11 cellular contexts compared by ENCODE assay signal in the genomic region with DNA sequence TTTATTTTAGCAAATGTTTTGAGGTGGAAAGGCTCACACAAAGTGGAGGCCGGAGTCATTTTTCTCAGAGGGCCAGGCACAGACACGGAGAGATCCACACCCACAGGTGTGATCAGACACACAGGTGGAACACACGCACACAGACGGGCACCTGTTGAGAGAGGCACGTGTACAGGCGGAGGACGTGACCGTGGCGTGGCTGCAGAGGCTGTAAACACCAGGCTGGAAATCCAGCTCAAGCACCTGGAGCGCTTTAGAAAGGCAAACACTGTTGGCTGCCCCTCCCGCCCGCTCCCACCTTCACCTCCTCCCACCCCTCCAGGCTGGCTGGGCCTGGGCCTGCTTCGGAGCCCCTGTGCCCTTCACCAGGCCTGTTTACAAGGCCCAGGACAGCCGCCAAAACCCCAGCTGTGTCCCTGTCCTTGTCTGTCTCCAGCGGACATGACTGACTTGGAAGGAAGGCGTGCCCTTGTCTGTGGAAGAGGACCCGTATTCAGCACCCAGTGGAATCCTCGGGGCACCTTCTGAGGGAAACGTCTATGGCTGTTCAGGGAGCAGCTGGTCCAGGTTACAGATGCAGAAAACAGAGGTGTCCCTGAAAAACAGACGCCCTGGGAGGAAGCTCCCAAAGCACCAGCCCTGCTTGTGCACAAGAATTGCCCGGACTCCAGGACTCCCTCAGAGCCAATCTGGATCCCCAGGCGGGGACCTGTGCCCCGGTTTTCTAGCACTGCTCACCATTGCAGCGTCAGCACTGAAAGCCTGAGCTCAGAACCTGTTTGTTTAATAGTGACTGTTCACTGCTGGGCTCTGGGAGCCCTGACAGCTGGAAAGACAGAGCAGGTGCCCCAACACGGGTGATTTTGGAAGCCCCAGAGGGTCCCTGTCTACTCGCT.
DNase-seq lines count a peak whose midpoint lies in the region; ATAC-seq and TF ChIP-seq lines count a peak whose summit lies in the region.
"Had no signal": no experiment of that assay in that cellular context is flagged by ENCODE, and none has a peak within 500 bp of the region (broad histone marks: within the 10 kb centered on the region; RNA-seq: fewer than 3 reads in every experiment).

No MANE protein-coding gene starts in this region.

- no peak for TF ChIP-seq RAD21 in SK-N-SH (IDR thresholded peaks at IDR 0.05; ENCODE audit: low read length)

- POLR2A ChIA-PET in SK-N-SH (lab: Yijun Ruan, JAX) = interaction anchor here (0.7 to 1.3 kb wide), 2 partner anchors 20 to 669 kb away, joined by 3 read pairs; partner anchors contain the start of gene THADA
- POLR2A ChIA-PET in activated CD8-positive, alpha-beta T cell treated with anti-CD3 and anti-CD28 coated beads for 36 hours (lab: Charles Lee) = no interaction called here

- H3K27ac ChIP-seq in SK-N-SH (ENCODE audit: low read depth in 2 of 2, low read length in 1 of 2) (peak overlapping the region in 1 of 2 experiments; percentile 93; a peak in 2 of 4 replicates), duodenal mucosa (ENCODE audit: low read depth, low read length) (peak overlapping the region; percentile 84), urinary bladder (ENCODE audit: low read depth) (peak overlapping the region; percentile 53)

- H3K9me3 ChIP-seq in SK-N-SH (no peaks in the 10 kb centered on the region), duodenal mucosa (ENCODE audit: control insufficient read depth in 1 of 2, low read length in 2 of 2) (no peaks in the 10 kb centered on the region)

- intact Hi-C loops in activated CD8-positive, alpha-beta T cell treated with anti-CD3 and anti-CD28 coated beads for 36 hours (cut with micrococcal nuclease) = no loop called here

- no peaks in the 10 kb centered on the region for H3K36me3 Mint-ChIP-seq in activated CD8-positive, alpha-beta T cell treated with anti-CD3 and anti-CD28 coated beads for 36 hours (ENCODE audit: low read depth)
- H3K36me3 Mint-ChIP-seq in activated T-helper 17 cell treated with anti-CD3 and anti-CD28 coated beads, Interleukin-2, amount 50 U/mL, for 72 hours (ENCODE audit: low read depth) = no peaks in the 10 kb centered on the region
- H3K36me3 Mint-ChIP-seq: activated CD8-positive, alpha-beta memory T cell treated with anti-CD3 and anti-CD28 coated beads, Interleukin-2, amount 10 ng/mL, durations not matched to agents 7 days and 5 days had no signal

- no peak overlapping the region for H3K4me3 Mint-ChIP-seq in activated CD8-positive, alpha-beta T cell treated with anti-CD3 and anti-CD28 coated beads for 36 hours
- H3K4me3 Mint-ChIP-seq in activated T-helper 17 cell treated with anti-CD3 and anti-CD28 coated beads, Interleukin-2, amount 50 U/mL, for 72 hours = no peak overlapping the region
- H3K4me3 Mint-ChIP-seq: activated CD8-positive, alpha-beta memory T cell treated with anti-CD3 and anti-CD28 coated beads, Interleukin-2, amount 10 ng/mL, durations not matched to agents 7 days and 5 days had no signal

- H3K9me3 Mint-ChIP-seq in activated CD8-positive, alpha-beta T cell treated with anti-CD3 and anti-CD28 coated beads for 36 hours = no peaks in the 10 kb centered on the region
- no peaks in the 10 kb centered on the region for H3K9me3 Mint-ChIP-seq in activated T-helper 17 cell treated with anti-CD3 and anti-CD28 coated beads, Interleukin-2, amount 50 U/mL, for 72 hours

- H3F3A ChIP-seq in SK-N-SH (replicated peaks; ENCODE audit: insufficient read depth) = peaks cover 11% of the 10 kb centered on the region

- peak overlapping the region; percentile 57; the same call in 1 of the 2 replicates for H2AFZ ChIP-seq in SK-N-SH (ENCODE audit: low read depth)

- no peak overlapping the region for H3K4me2 ChIP-seq in SK-N-SH

- TF ChIP-seq EP300 in SK-N-SH (IDR thresholded peaks at IDR 0.05; ENCODE audit: borderline replicate concordance in 1 of 2, low read depth in 1 of 2, low read length in 1 of 2) = no peak

- no peaks in the 10 kb centered on the region for H3K79me2 ChIP-seq in SK-N-SH (ENCODE audit: insufficient read depth)

- DNase-seq in SK-N-SH (no peak), myocyte (ENCODE audit: low read depth) (peak; percentile 28)
- no peak for DNase-seq in activated CD8-positive, alpha-beta T cell treated with anti-CD3 and anti-CD28 coated beads for 36 hours
- DNase-seq: activated CD8-positive, alpha-beta memory T cell treated with anti-CD3 and anti-CD28 coated beads, Interleukin-2, amount 10 ng/mL, durations not matched to agents 7 days and 5 days; kidney glomerular epithelial cell had no signal

- no peaks in the 10 kb centered on the region for H3K9me2 ChIP-seq in SK-N-SH

- no peak overlapping the region; the same call in 1 of the 2 replicates for H3K9ac ChIP-seq in SK-N-SH
- peak overlapping the region; percentile 50 to 58 for H3K9ac ChIP-seq in duodenal mucosa (ENCODE audit: low read depth in 1 of 2, low read length in 2 of 2)

- H3K27ac Mint-ChIP-seq in activated CD8-positive, alpha-beta T cell treated with anti-CD3 and anti-CD28 coated beads for 36 hours = no peak overlapping the region
- H3K27ac Mint-ChIP-seq in activated T-helper 17 cell treated with anti-CD3 and anti-CD28 coated beads, Interleukin-2, amount 50 U/mL, for 72 hours = no peak overlapping the region
- H3K27ac Mint-ChIP-seq: activated CD8-positive, alpha-beta memory T cell treated with anti-CD3 and anti-CD28 coated beads, Interleukin-2, amount 10 ng/mL, durations not matched to agents 7 days and 5 days had no signal

- 95% methylated on average over 26 of the region's 26 CpGs for WGBS in SK-N-SH (ENCODE audit: low lambda C conversion rate)
- WGBS in urinary bladder = 63% methylated on average over 26 of the region's 26 CpGs

- H4K20me1 ChIP-seq in SK-N-SH (ENCODE audit: insufficient read depth) = no peaks in the 10 kb centered on the region

- peaks cover 43 to 77% of the 10 kb centered on the region in 2 experiments for H3K4me1 ChIP-seq in SK-N-SH (ENCODE audit: control insufficient read depth in 1 of 2, insufficient read depth in 2 of 2, low read depth in 1 of 2, low read length in 1 of 2)
- peaks cover 80 to 90% of the 10 kb centered on the region in 2 donors for H3K4me1 ChIP-seq in duodenal mucosa (ENCODE audit: control insufficient read depth in 1 of 2, insufficient read depth in 2 of 2, low read length in 2 of 2)
- peaks cover 2% of the 10 kb centered on the region for H3K4me1 ChIP-seq in urinary bladder (ENCODE audit: insufficient read depth)

- ATAC-seq in SK-N-SH treated with all-trans-retinoic acid at 6 μM for 48 hours (no peak), HG03354 (IDR thresholded peaks at IDR 0.05; ENCODE audit: poor library complexity, severe bottlenecking, unreplicated experiment) (no peak)
- ATAC-seq in activated CD8-positive, alpha-beta T cell treated with anti-CD3 and anti-CD28 coated beads for 36 hours = no peak
- no peak for ATAC-seq in activated T-helper 17 cell treated with anti-CD3 and anti-CD28 coated beads, Interleukin-2, amount 50 U/mL, for 72 hours (replicated peaks)
- ATAC-seq: activated CD8-positive, alpha-beta memory T cell treated with anti-CD3 and anti-CD28 coated beads, Interleukin-2, amount 10 ng/mL, durations not matched to agents 7 days and 5 days; HCT116 had no signal

- CTCF ChIA-PET in SK-N-SH (lab: Yijun Ruan, JAX) = interaction anchor here (0.7 to 10.1 kb wide), 12 partner anchors 8 to 650 kb away, joined by 3 to 96 read pairs (median 4); no protein-coding TSS in a partner anchor
- CTCF ChIA-PET in activated CD8-positive, alpha-beta T cell treated with anti-CD3 and anti-CD28 coated beads for 36 hours (lab: Charles Lee) = interaction anchor here (0.9 to 1.7 kb wide), 3 partner anchors 20 to 67 kb away, joined by 3 to 8 read pairs (median 3); no protein-coding TSS in a partner anchor

- H3K27me3 ChIP-seq in SK-N-SH (ENCODE audit: insufficient read depth) = no peaks in the 10 kb centered on the region
- no peaks in the 10 kb centered on the region for H3K27me3 ChIP-seq in duodenal mucosa (ENCODE audit: control insufficient read depth in 1 of 2, insufficient read depth in 2 of 2, low read length in 2 of 2)

- no peaks in the 10 kb centered on the region for H3K36me3 ChIP-seq in SK-N-SH (replicated peaks in 1 of 2; ENCODE audit: control insufficient read depth in 1 of 2, insufficient read depth in 2 of 2, low read length in 1 of 2)
- no peaks in the 10 kb centered on the region for H3K36me3 ChIP-seq in duodenal mucosa (ENCODE audit: control insufficient read depth in 1 of 2, insufficient read depth in 2 of 2, low read length in 2 of 2)
- no peaks in the 10 kb centered on the region for H3K36me3 ChIP-seq in urinary bladder (ENCODE audit: insufficient read depth)

- TF ChIP-seq CTCF in SK-N-SH (IDR thresholded peaks at IDR 0.05) = no peak
- no peak for TF ChIP-seq CTCF in activated CD8-positive, alpha-beta T cell treated with anti-CD3 and anti-CD28 coated beads for 36 hours (IDR thresholded peaks at IDR 0.05)

- H3K4me3 ChIP-seq in SK-N-SH (ENCODE audit: low read depth in 2 of 2, low read length in 1 of 2) (no peak overlapping the region), duodenal mucosa (ENCODE audit: low read depth in 1 of 2, low read length in 2 of 2) (no peak overlapping the region), urinary bladder (ENCODE audit: low read depth, low read length) (no peak overlapping the region)

- no peaks in the 10 kb centered on the region for H3K27me3 Mint-ChIP-seq in activated CD8-positive, alpha-beta T cell treated with anti-CD3 and anti-CD28 coated beads for 36 hours
- H3K27me3 Mint-ChIP-seq in activated T-helper 17 cell treated with anti-CD3 and anti-CD28 coated beads, Interleukin-2, amount 50 U/mL, for 72 hours = no peaks in the 10 kb centered on the region
- H3K27me3 Mint-ChIP-seq: activated CD8-positive, alpha-beta memory T cell treated with anti-CD3 and anti-CD28 coated beads, Interleukin-2, amount 10 ng/mL, durations not matched to agents 7 days and 5 days had no signal

- no peaks in the 10 kb centered on the region for H3K4me1 Mint-ChIP-seq in activated CD8-positive, alpha-beta T cell treated with anti-CD3 and anti-CD28 coated beads for 36 hours (ENCODE audit: low read depth)
- H3K4me1 Mint-ChIP-seq in activated T-helper 17 cell treated with anti-CD3 and anti-CD28 coated beads, Interleukin-2, amount 50 U/mL, for 72 hours = no peaks in the 10 kb centered on the region

TF ChIP-seq in SK-N-SH, 30 proteins besides CTCF, POLR2A, EP300 and RAD21 (continues in another document):
- TF ChIP-seq GABPA (IDR thresholded peaks at IDR 0.05; ENCODE audit: low read depth) (no peak), SMC3 (IDR thresholded peaks at IDR 0.05; ENCODE audit: low read depth, low read length) (no peak), TCF12 (IDR thresholded peaks at IDR 0.05) (no peak), EZH2phosphoT487 (IDR thresholded peaks at IDR 0.05; ENCODE audit: borderline replicate concordance, low read depth) (no peak), NRF1 (IDR thresholded peaks at IDR 0.05; ENCODE audit: low read depth, low read length) (no peak)
